23 cellular contexts compared by ENCODE assay signal in genomic region chr1:54282101-54282847, GRCh38.
DNase-seq lines count a peak whose midpoint lies in the region; ATAC-seq, FAIRE-seq and TF ChIP-seq lines count a peak whose summit lies in the region.
"Had no signal": no experiment of that assay in that cellular context is flagged by ENCODE, and none has a peak within 500 bp of the region (broad histone marks: within the 10 kb centered on the region; RNA-seq: fewer than 3 reads in every experiment).

No MANE protein-coding gene starts in this region.

- peaks cover 26 to 61% (median 49%) of the 10 kb centered on the region in 10 experiments for H3K4me1 ChIP-seq in BLaER1 treated with 17β-estradiol and CSF1 and Interleukin-3, amounts not matched to agents 10 nM and 100 nM
- H3K4me1 ChIP-seq in DND-41 (ENCODE audit: insufficient read depth, low read length) (peaks cover 56% of the 10 kb centered on the region), ascending aorta (peaks cover 18 to 63% of the 10 kb centered on the region in 2 donors)

- peaks cover 68 to 71% of the 10 kb centered on the region in 2 donors for H3K4me1 Mint-ChIP-seq in natural killer cell

- peaks cover 8% of the 10 kb centered on the region for H3K36me3 Mint-ChIP-seq in natural killer cell
- H3K36me3 Mint-ChIP-seq: IgD-negative memory B cell had no signal

- H3K4me2 ChIP-seq in BLaER1 treated with 17β-estradiol and CSF1 and Interleukin-3, amounts not matched to agents 10 nM and 100 nM = peak overlapping the region in 7 of 11 experiments; percentile 20 to 57 (median 51); a peak in 12 of 22 replicates
- H3K4me2 ChIP-seq in DND-41 (ENCODE audit: insufficient read depth, low read length) = peak overlapping the region; percentile 2; the same call in 1 of the 2 replicates

- no peaks in the 10 kb centered on the region for H3K27me3 ChIP-seq in BLaER1 treated with 17β-estradiol and CSF1 and Interleukin-3, amounts not matched to agents 10 nM and 100 nM
- H3K27me3 ChIP-seq in DND-41 (ENCODE audit: insufficient read depth, low read length, poor library complexity) (no peaks in the 10 kb centered on the region), ascending aorta (no peaks in the 10 kb centered on the region)
- H3K27me3 ChIP-seq: gastrocnemius medialis, sigmoid colon had no signal

- peaks cover 14 to 43% (median 39%) of the 10 kb centered on the region in 11 experiments for H3K36me3 ChIP-seq in BLaER1 treated with 17β-estradiol and CSF1 and Interleukin-3, amounts not matched to agents 10 nM and 100 nM
- H3K36me3 ChIP-seq in DND-41 (ENCODE audit: insufficient read depth, low read length) (peaks cover 43% of the 10 kb centered on the region), ascending aorta (peaks cover 0 to 9% of the 10 kb centered on the region in 2 donors)
- H3K36me3 ChIP-seq: HAP-1 had no signal

- DNase-seq in DND-41 = no peak
- DNase-seq in ascending aorta (ENCODE audit: low spot score in 2 of 2) = no peak
- no peak for DNase-seq in natural killer cell
- no peak for DNase-seq in hippocampal formation (lab: John Stamatoyannopoulos, UW)
- no peak for DNase-seq in RCC 7860 (ENCODE audit: low spot score)
- DNase-seq: activated CD4-positive, alpha-beta T cell treated with anti-CD3 and anti-CD28 coated beads, Interleukin-2, amount 50 U/mL, for 1 hour; central memory CD4-positive, alpha-beta T cell; DMS53; gastrocnemius medialis; mesendoderm; NCI-H1105; nucleus accumbens; sigmoid colon; stimulated activated CD4-positive, alpha-beta T cell treated with anti-CD3 and anti-CD28 coated beads, Interleukin-2, amount 100 ng/mL, for 48 hours; stimulated activated CD8-positive, alpha-beta memory T cell treated with anti-CD3 and anti-CD28 coated beads, Interleukin-4, amount 100 ng/mL, for 48 hours; T-helper 9 cell had no signal

- no peak for ATAC-seq in DND-41 (ENCODE audit: insufficient read depth, low read depth)
- no peak for ATAC-seq in natural killer cell
- no peak for ATAC-seq in GM19395 (IDR thresholded peaks at IDR 0.05; ENCODE audit: unreplicated experiment)
- no peak for ATAC-seq in GM18517 (IDR thresholded peaks at IDR 0.05; ENCODE audit: unreplicated experiment)
- ATAC-seq: gastrocnemius medialis had no signal

- no peak for FAIRE-seq in RCC 7860 (lab: Jason Lieb, UNC)
- FAIRE-seq: endometrium, islet of Langerhans had no signal

- H3K27ac Mint-ChIP-seq in natural killer cell = peak overlapping the region; percentile 72
- H3K27ac Mint-ChIP-seq: IgD-negative memory B cell had no signal

- H3K27ac ChIP-seq in BLaER1 treated with 17β-estradiol and CSF1 and Interleukin-3, amounts not matched to agents 10 nM and 100 nM = peak overlapping the region in 6 of 11 experiments; percentile 2 to 56 (median 24); a peak in 7 of 22 replicates
- H3K27ac ChIP-seq in DND-41 (ENCODE audit: low read length) = peak overlapping the region; percentile 98
- H3K27ac ChIP-seq in ascending aorta = peak overlapping the region; percentile 96 to 98

- no peak overlapping the region for H3K4me3 ChIP-seq in BLaER1 treated with 17β-estradiol and CSF1 and Interleukin-3, amounts not matched to agents 10 nM and 100 nM
- no peak overlapping the region for H3K4me3 ChIP-seq in DND-41 (ENCODE audit: low read depth in 1 of 2, low read length in 2 of 2)
- no peak overlapping the region for H3K4me3 ChIP-seq in ascending aorta
- H3K4me3 ChIP-seq: gastrocnemius medialis, HAP-1, sigmoid colon had no signal

- intact Hi-C loops in ascending aorta (cut with DNase I) = no loop called here
- intact Hi-C loops in natural killer cell (cut with micrococcal nuclease) = no loop called here

- H3K9ac ChIP-seq in BLaER1 treated with 17β-estradiol and CSF1 and Interleukin-3, amounts not matched to agents 10 nM and 100 nM = no peak overlapping the region
- H3K9ac ChIP-seq in DND-41 (ENCODE audit: low read depth, low read length) = peak overlapping the region; percentile 26; the same call in 1 of the 2 replicates

- H3K27me3 Mint-ChIP-seq in natural killer cell (ENCODE audit: low read depth in 2 of 2) = no peaks in the 10 kb centered on the region
- H3K27me3 Mint-ChIP-seq: IgD-negative memory B cell had no signal

- H3K79me2 ChIP-seq in DND-41 (ENCODE audit: insufficient read depth, low read length) = peaks cover 87% of the 10 kb centered on the region

- peaks cover 0 to 83% (median 9%) of the 10 kb centered on the region in 11 experiments; a peak in 14 of 22 replicates for H4K20me1 ChIP-seq in BLaER1 treated with 17β-estradiol and CSF1 and Interleukin-3, amounts not matched to agents 10 nM and 100 nM
- H4K20me1 ChIP-seq in DND-41 (ENCODE audit: insufficient read depth, low read length) = peaks cover 12% of the 10 kb centered on the region; the same call in 1 of the 2 replicates

- TF ChIP-seq CTCF in DND-41 (IDR thresholded peaks at IDR 0.05; ENCODE audit: borderline replicate concordance, extremely low read depth, low read length, poor library complexity, severe bottlenecking) (no peak), ascending aorta (IDR thresholded peaks at IDR 0.05) (no peak), natural killer cell (IDR thresholded peaks at IDR 0.05) (no peak)

- H3K4me3 Mint-ChIP-seq in natural killer cell = no peak overlapping the region
- H3K4me3 Mint-ChIP-seq: IgD-negative memory B cell had no signal

- H2AFZ ChIP-seq in DND-41 (ENCODE audit: low read depth, low read length) = no peak overlapping the region

- no peaks in the 10 kb centered on the region for H3K9me3 ChIP-seq in BLaER1 treated with 17β-estradiol and CSF1 and Interleukin-3, amounts not matched to agents 10 nM and 100 nM (replicated peaks in 1 of 11)
- H3K9me3 ChIP-seq in DND-41 (ENCODE audit: insufficient read depth, low read length, severe bottlenecking) (no peaks in the 10 kb centered on the region), ascending aorta (no peaks in the 10 kb centered on the region)
- H3K9me3 ChIP-seq: gastrocnemius medialis, HAP-1, sigmoid colon had no signal

- no peaks in the 10 kb centered on the region for H3K9me3 Mint-ChIP-seq in natural killer cell
- H3K9me3 Mint-ChIP-seq: IgD-negative memory B cell had no signal

Comparison
In these comparisons a context has a peak if more than half of its experiments do, and no peak if none do; other contexts are left out.
1. H3K27ac ChIP-seq: peak in every context shown above with its lines; median percentile 98 in DND-41; 97 in ascending aorta; 24 in BLaER1 treated with 17β-estradiol and CSF1 and Interleukin-3, amounts not matched to agents 10 nM and 100 nM.